Comparison of ENCODE assay signal across 1 cellular context in genomic region chr20:38460631-38461030, GRCh38.
TF ChIP-seq lines count a peak whose summit lies in the region.

No MANE protein-coding gene starts in this region.

TF ChIP-seq in K562, 482 proteins besides CTCF, POLR2A, EP300 and RAD21:
- TF ChIP-seq ZEB2 (IDR thresholded peaks at IDR 0.05) (0 out of 2 replicates have a peak, but pooled peaks have one; percentile 7), BCOR (IDR thresholded peaks at IDR 0.05) (0 out of 2 replicates have a peak, but pooled peaks have one; percentile 1), HES1 (IDR thresholded peaks at IDR 0.05; ENCODE audit: low read depth) (0 out of 2 replicates have a peak, but pooled peaks have one; percentile 5), ZSCAN29 (IDR thresholded peaks at IDR 0.05) (0 out of 2 replicates have a peak, but pooled peaks have one; percentile 20), CBFA2T3 (IDR thresholded peaks at IDR 0.05) (peak; percentile 51)
